Comparison of ENCODE assay signal across 8 cellular contexts in the genomic region with DNA sequence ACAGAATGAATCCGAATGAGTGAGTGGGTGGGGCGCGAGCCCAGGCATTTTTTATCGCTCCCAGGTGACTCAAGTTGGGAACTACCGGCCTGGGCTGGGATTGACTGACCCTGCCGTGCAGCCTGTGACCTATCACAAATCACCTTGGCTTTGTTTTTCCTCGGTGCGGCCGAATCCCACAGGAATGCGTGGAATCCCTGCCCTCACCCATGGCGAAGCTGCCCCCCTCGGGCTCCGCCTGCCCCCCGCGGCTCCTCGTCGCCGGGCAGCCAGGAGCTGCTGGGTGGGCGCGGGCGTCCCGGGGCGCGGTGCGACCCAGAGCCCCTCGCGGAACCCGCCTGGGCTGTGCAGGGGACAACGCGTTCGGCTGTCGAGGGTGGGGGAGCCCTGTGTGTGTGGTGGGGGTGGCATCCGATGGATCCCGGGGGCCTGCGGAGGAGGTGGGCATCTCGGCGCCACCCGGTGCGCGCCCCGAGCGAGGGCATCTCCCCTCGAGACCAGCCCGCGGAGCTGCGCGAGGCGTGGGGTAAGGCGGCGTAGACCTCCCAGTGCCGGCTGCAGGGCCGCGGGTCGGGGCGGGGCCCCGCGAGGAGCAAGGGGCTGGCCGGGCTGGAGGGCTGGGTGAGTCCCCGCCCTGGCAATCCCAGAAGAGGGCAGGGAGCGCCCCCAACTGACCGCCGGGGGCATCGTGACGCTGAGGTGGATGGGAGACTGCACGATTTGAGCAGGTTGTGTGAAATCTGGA. TPM values are rescaled to one million over a fixed set of nuclear protein-coding genes. Genes with fewer than 3 reads are reported as not detected.
DNase-seq lines count a peak whose midpoint lies in the region; ATAC-seq and TF ChIP-seq lines count a peak whose summit lies in the region.

No MANE protein-coding gene starts in this region.

- peak overlapping the region; percentile 66 to 67 for H3K4me3 ChIP-seq in duodenal mucosa (ENCODE audit: low read depth in 1 of 2, low read length in 2 of 2)
- H3K4me3 ChIP-seq in lower lobe of right lung: peak overlapping the region; percentile 63

- H3K36me3 ChIP-seq in duodenal mucosa (ENCODE audit: control insufficient read depth in 1 of 2, insufficient read depth in 2 of 2, low read length in 2 of 2) (no peaks in the 10 kb centered on the region), lower lobe of right lung (no peaks in the 10 kb centered on the region)

- peak overlapping the region; percentile 64 to 70 for H3K9ac ChIP-seq in duodenal mucosa (ENCODE audit: low read depth in 1 of 2, low read length in 2 of 2)

- H3K27ac ChIP-seq in duodenal mucosa (ENCODE audit: low read depth, low read length): peak overlapping the region; percentile 74
- peak overlapping the region; percentile 62 for H3K27ac ChIP-seq in lower lobe of right lung

- H3K27me3 ChIP-seq in duodenal mucosa (ENCODE audit: control insufficient read depth in 1 of 2, insufficient read depth in 2 of 2, low read length in 2 of 2): no peaks in the 10 kb centered on the region
- H3K27me3 ChIP-seq in lower lobe of right lung (ENCODE audit: low read depth): peaks cover 12% of the 10 kb centered on the region

- intact Hi-C loops in lower lobe of right lung (cut with DNase I): no loop called here

- peak; percentile 91 for TF ChIP-seq CTCF in lower lobe of right lung (IDR thresholded peaks at IDR 0.05)

- ATAC-seq in GM18517 (IDR thresholded peaks at IDR 0.05; ENCODE audit: unreplicated experiment) (peak; percentile 91), HG03025 (IDR thresholded peaks at IDR 0.05; ENCODE audit: low FRiP score, unreplicated experiment) (peak; percentile 87), lower lobe of right lung (peak; percentile 99)

- DNase-seq in AG08396 (ENCODE audit: low spot score): peak; percentile 93
- peak; percentile 78 for DNase-seq in NCI-H2196 (lab: John Stamatoyannopoulos, UW; ENCODE audit: unreplicated experiment)
- peak; percentile 86 for DNase-seq in activated CD4-positive, alpha-beta T cell treated with anti-CD3 and anti-CD28 coated beads for 48 hours
- peak; percentile 88 for DNase-seq in lower lobe of right lung
- peak in 2 of 3 experiments; percentile 44 to 46 for DNase-seq in stimulated activated CD4-positive, alpha-beta T cell treated with anti-CD3 and anti-CD28 coated beads, TNF-alpha, amount 100 ng/mL, for 4 hours (ENCODE audit: low read depth in 3 of 3)

- H3K9me3 ChIP-seq in duodenal mucosa (ENCODE audit: control insufficient read depth in 1 of 2, low read length in 2 of 2): peaks cover 5 to 9% of the 10 kb centered on the region in 2 donors
- peaks cover 4% of the 10 kb centered on the region for H3K9me3 ChIP-seq in lower lobe of right lung

- H3K4me1 ChIP-seq in duodenal mucosa (ENCODE audit: control insufficient read depth in 1 of 2, insufficient read depth in 2 of 2, low read length in 2 of 2): peaks cover 14 to 35% of the 10 kb centered on the region in 2 donors
- H3K4me1 ChIP-seq in lower lobe of right lung: peaks cover 13% of the 10 kb centered on the region

RNA-seq across cellular contexts. Expression of a gene that starts 16.5 kb away (rescaled TPM):
- total RNA-seq in lower lobe of right lung: 80.0 TPM

RNA-seq across cellular contexts. Expression of a gene that starts 52.2 kb away (rescaled TPM):
- total RNA-seq in lower lobe of right lung: 295 TPM

Comparison
In these comparisons a context has a peak if more than half of its experiments do, and no peak if none do; other contexts are left out.
1. Peak in every context shown above with its lines: DNase-seq, ATAC-seq, H3K4me3 ChIP-seq and H3K27ac ChIP-seq.